In genomic region chr20:63750807-63751470, GRCh38 we compare ENCODE assay signal across 9 cellular contexts. TPM values are rescaled to one million over a fixed set of nuclear protein-coding genes. Genes with fewer than 3 reads are reported as not detected.
DNase-seq lines count a peak whose midpoint lies in the region; ATAC-seq and TF ChIP-seq lines count a peak whose summit lies in the region.
"Had no signal": no experiment of that assay in that cellular context is flagged by ENCODE, and none has a peak within 500 bp of the region (broad histone marks: within the 10 kb centered on the region; RNA-seq: fewer than 3 reads in every experiment).

No MANE protein-coding gene starts in this region.

- H3K4me3 Mint-ChIP-seq in activated naive CD8-positive, alpha-beta T cell treated with anti-CD3 and anti-CD28 coated beads, Interleukin-2, amount 50 U/mL, for 24 hours, result peak overlapping the region; percentile 24

- DNase-seq in NB4 (ENCODE audit: low read depth) (peak; percentile 47), HCEC 1CT (no peak), left colon (no peak), NCI-H1105 (lab: John Stamatoyannopoulos, UW) (no peak), cortex of kidney (lab: John Stamatoyannopoulos, UW) (no peak)
- peak; percentile 75 for DNase-seq in activated CD4-positive, alpha-beta T cell treated with anti-CD3 and anti-CD28 coated beads for 48 hours
- DNase-seq in activated naive CD8-positive, alpha-beta T cell treated with anti-CD3 and anti-CD28 coated beads, Interleukin-2, amount 50 U/mL, for 24 hours, result peak; percentile 60
- DNase-seq in stimulated activated CD4-positive, alpha-beta T cell treated with anti-CD3 and anti-CD28 coated beads, Interleukin-4, amount 100 ng/mL, for 4 hours, result peak; percentile 51 to 62
- DNase-seq: NCI-H510A had no signal

- no peak for TF ChIP-seq CTCF in NB4 (IDR thresholded peaks at IDR 0.05; ENCODE audit: low read depth, low read length)

- H3K4me1 Mint-ChIP-seq in activated naive CD8-positive, alpha-beta T cell treated with anti-CD3 and anti-CD28 coated beads, Interleukin-2, amount 50 U/mL, for 24 hours, result peaks cover 12% of the 10 kb centered on the region

- intact Hi-C loops in left colon (cut with DNase I, micrococcal nuclease), result no loop called here

- H3K27ac Mint-ChIP-seq in activated naive CD8-positive, alpha-beta T cell treated with anti-CD3 and anti-CD28 coated beads, Interleukin-2, amount 50 U/mL, for 24 hours, result peak overlapping the region; percentile 52

- no peak for TF ChIP-seq POLR2A in NB4 (IDR thresholded peaks at IDR 0.05; ENCODE audit: extremely low read depth, insufficient read length)

- no peaks in the 10 kb centered on the region for H3K36me3 Mint-ChIP-seq in activated naive CD8-positive, alpha-beta T cell treated with anti-CD3 and anti-CD28 coated beads, Interleukin-2, amount 50 U/mL, for 24 hours (ENCODE audit: low read depth)

- peak; percentile 58 for ATAC-seq in activated naive CD8-positive, alpha-beta T cell treated with anti-CD3 and anti-CD28 coated beads, Interleukin-2, amount 50 U/mL, for 24 hours
- no peak for ATAC-seq in left colon

- no peaks in the 10 kb centered on the region for H3K27me3 Mint-ChIP-seq in activated naive CD8-positive, alpha-beta T cell treated with anti-CD3 and anti-CD28 coated beads, Interleukin-2, amount 50 U/mL, for 24 hours

- no peaks in the 10 kb centered on the region for H3K9me3 Mint-ChIP-seq in activated naive CD8-positive, alpha-beta T cell treated with anti-CD3 and anti-CD28 coated beads, Interleukin-2, amount 50 U/mL, for 24 hours

- H3K4me3 ChIP-seq in NB4 (ENCODE audit: low read depth, low read length), result no peak overlapping the region

RNA-seq across cellular contexts. Expression of gene SLC2A4RG, which starts 11.4 kb away (rescaled TPM):
- 10 to 100 TPM; 41.2 to 48.0 TPM for total RNA-seq in left colon

RNA-seq across cellular contexts. Expression of gene LIME1, which starts 14.5 kb away (rescaled TPM):
- 10 to 100 TPM; 11.1 to 13.4 TPM for total RNA-seq in left colon

RNA-seq across cellular contexts. Expression of gene ZGPAT, which starts 43.1 kb away (rescaled TPM):
- 10 to 100 TPM; 31.4 to 32.4 TPM for total RNA-seq in left colon

RNA-seq across cellular contexts. Expression of gene ARFRP1, which starts 43.2 kb away (rescaled TPM):
- total RNA-seq in left colon, result 10 to 100 TPM; 52.2 to 69.5 TPM

RNA-seq across cellular contexts. Expression of gene TNFRSF6B, which starts 54.5 kb away (rescaled TPM):
- total RNA-seq in left colon, result 1 to 10 TPM in 1 of 2 donors, not detected in 1; 8.9 TPM

Comparison
In these comparisons a context has a peak if more than half of its experiments do, and no peak if none do; other contexts are left out.
1. DNase-seq: peak in NB4 (single experiment), activated CD4-positive, alpha-beta T cell treated with anti-CD3 and anti-CD28 coated beads for 48 hours (single experiment), activated naive CD8-positive, alpha-beta T cell treated with anti-CD3 and anti-CD28 coated beads, Interleukin-2, amount 50 U/mL, for 24 hours (single experiment) and stimulated activated CD4-positive, alpha-beta T cell treated with anti-CD3 and anti-CD28 coated beads, Interleukin-4, amount 100 ng/mL, for 4 hours (2 of 2); none in HCEC 1CT (single experiment), left colon (0 of 2), NCI-H1105 (single experiment) and cortex of kidney (single experiment).